In genomic region chr4:172207258-172207657, GRCh38 we compare ENCODE assay signal across 15 cellular contexts.
"Had no signal": no experiment of that assay in that cellular context is flagged by ENCODE, and none has a peak within 500 bp of the region (broad histone marks: within the 10 kb centered on the region; RNA-seq: fewer than 3 reads in every experiment).

No MANE protein-coding gene starts in this region.

- H3K4me3 ChIP-seq: left lung had no signal

- ATAC-seq: activated CD4-positive, alpha-beta T cell treated with anti-CD3 and anti-CD28 coated beads for 36 hours; left lung; right cardiac atrium; stimulated activated naive CD8-positive, alpha-beta T cell treated with anti-CD3 and anti-CD28 coated beads, Interleukin-15, amount 100 ng/mL, for 72 hours; WTC11 had no signal

- H3K27ac ChIP-seq: left lung had no signal

- H3K36me3 ChIP-seq: left lung had no signal

- H3K9me3 ChIP-seq: left lung had no signal

- H3K4me1 ChIP-seq: left lung had no signal

- DNase-seq: activated CD4-positive, alpha-beta T cell treated with anti-CD3 and anti-CD28 coated beads for 36 hours; activated CD4-positive, alpha-beta T cell treated with anti-CD3 and anti-CD28 coated beads, Interleukin-2, amount 50 U/mL, for 48 hours; activated T-cell treated with anti-CD3 and anti-CD28 coated beads for 4 hours; cerebellar nuclear complex; cortex of kidney; erythroblast; head of caudate nucleus; midbrain; right cardiac atrium; stimulated activated CD4-positive, alpha-beta T cell treated with anti-CD3 and anti-CD28 coated beads, Interleukin-15, amount 100 ng/mL, for 24 hours; stimulated activated CD4-positive, alpha-beta T cell treated with anti-CD3 and anti-CD28 coated beads, Interleukin-2, amount 100 ng/mL, for 48 hours; stimulated activated naive CD8-positive, alpha-beta T cell treated with anti-CD3 and anti-CD28 coated beads, Interleukin-15, amount 100 ng/mL, for 72 hours; trophoblast cell had no signal

- H3K27me3 ChIP-seq: left lung had no signal
